Comparison of ENCODE assay signal across 9 cellular contexts in genomic region chr17:36486204-36487194, GRCh38. TPM values are rescaled to one million over a fixed set of nuclear protein-coding genes. Genes with fewer than 3 reads are reported as not detected.
DNase-seq lines count a peak whose midpoint lies in the region; ATAC-seq, FAIRE-seq and TF ChIP-seq lines count a peak whose summit lies in the region.
"Had no signal": no experiment of that assay in that cellular context is flagged by ENCODE, and none has a peak within 500 bp of the region (broad histone marks: within the 10 kb centered on the region; RNA-seq: fewer than 3 reads in every experiment).

TSS of gene ZNHIT3 (plus strand) at chr17:36486681. CDS start at chr17:36486700, 19 bp downstream.

- no peaks in the 10 kb centered on the region for H3K36me3 ChIP-seq in kidney (ENCODE audit: control insufficient read depth in 1 of 2, insufficient read depth in 2 of 2, low read length in 2 of 2)

- peak; percentile 14 for TF ChIP-seq CTCF in kidney (IDR thresholded peaks at IDR 0.05; ENCODE audit: borderline replicate concordance, extremely low read depth, insufficient read depth)

- peak; percentile 90 for ATAC-seq in HG03432 (IDR thresholded peaks at IDR 0.05; ENCODE audit: unreplicated experiment)

- peak within 1 kb of the TSS; percentile 90 to 96 for H3K4me3 ChIP-seq in kidney (ENCODE audit: low read length in 2 of 2)

- no peaks in the 10 kb centered on the region for H3K9me3 ChIP-seq in kidney (ENCODE audit: control insufficient read depth in 1 of 2, low read length in 2 of 2)

- peaks cover 8 to 15% of the 10 kb centered on the region in 2 donors for H3K4me1 ChIP-seq in kidney (ENCODE audit: control insufficient read depth in 1 of 2, insufficient read depth in 1 of 2, low read depth in 1 of 2, low read length in 2 of 2)

- intact Hi-C loops in kidney (cut with DNase I), result no loop called here

- H3K9ac ChIP-seq in kidney (ENCODE audit: low read length in 2 of 2), result peak within 1 kb of the TSS; percentile 74 to 77

- H3K27ac ChIP-seq in kidney (ENCODE audit: low read depth in 2 of 2, low read length in 2 of 2), result peak within 1 kb of the TSS in 1 of 2 donors; percentile 25

- peak; percentile 97 for DNase-seq in AG20443 (ENCODE audit: low spot score)
- DNase-seq in NCI-H460 (ENCODE audit: extremely low read depth, low read depth), result peak; percentile 92
- peak; percentile 87 for DNase-seq in activated CD4-positive, CD25-positive, alpha-beta regulatory T cell treated with anti-CD3 and anti-CD28 coated beads, Interleukin-2, amount 50 U/mL, for 72 hours
- DNase-seq in cerebellar nuclear complex (lab: John Stamatoyannopoulos, UW), result peak; percentile 76 to 86
- DNase-seq in kidney, result peak; percentile 95
- DNase-seq in stimulated activated CD4-positive, alpha-beta T cell treated with anti-CD3 and anti-CD28 coated beads, Interleukin-15, amount 100 ng/mL, for 1 hour (ENCODE audit: low read depth in 1 of 2, low spot score in 1 of 2), result peak; percentile 79 to 82

- FAIRE-seq in kidney (lab: Jason Lieb, UNC), result no peak
- FAIRE-seq: TTC549 had no signal

- peak; percentile 80 for TF ChIP-seq POLR2A in GM19193 (IDR thresholded peaks at IDR 0.05; ENCODE audit: extremely low read depth, insufficient read depth, insufficient read length)

RNA-seq across cellular contexts. Expression of gene ZNHIT3, which starts in this region (rescaled TPM):
- total RNA-seq in NCI-H460 (2014; rRNA removed; shearing (Covaris generic)), result 56.7 and 63.8 TPM in 2 replicates
- 49.9 and 66.0 TPM in 2 replicates for polyA plus RNA-seq in NCI-H460 (2014; cell fraction: nucleus; rRNA removed)
- 25.4 TPM for total RNA-seq in kidney
- 60.9 TPM for polyA plus RNA-seq in kidney (ENCODE audit: insufficient read depth, low read depth, low replicate concordance)
